ENCODE assay signal across 19 cellular contexts in genomic region chr4:30867427-30867826, GRCh38.
A peak's percentile ranks its signal among the peaks of the same experiment; 100 is the strongest.
DNase-seq lines count a peak whose midpoint lies in the region; ATAC-seq and TF ChIP-seq lines count a peak whose summit lies in the region.
"Had no signal": no experiment of that assay in that cellular context is flagged by ENCODE, and none has a peak within 500 bp of the region (broad histone marks: within the 10 kb centered on the region; RNA-seq: fewer than 3 reads in every experiment).

No MANE protein-coding gene starts in this region.

- H3K27me3 ChIP-seq in Caco-2 (replicated peaks; ENCODE audit: control insufficient read depth, insufficient read depth, low read length) (no peaks in the 10 kb centered on the region), mesenchymal stem cell (ENCODE audit: control insufficient read depth in 1 of 2, insufficient read depth in 1 of 2, low read length in 2 of 2) (no peaks in the 10 kb centered on the region)
- H3K27me3 ChIP-seq: dorsolateral prefrontal cortex had no signal

- H2AK5ac ChIP-seq in mesenchymal stem cell (ENCODE audit: low read length, severe bottlenecking) = no peak overlapping the region

- H3K36me3 ChIP-seq in Caco-2 (ENCODE audit: control insufficient read depth, insufficient read depth, low read length) (no peaks in the 10 kb centered on the region), mesenchymal stem cell (ENCODE audit: control insufficient read depth in 1 of 2, insufficient read depth in 2 of 2, low read depth in 1 of 2, low read length in 2 of 2) (no peaks in the 10 kb centered on the region)

- H4K91ac ChIP-seq in mesenchymal stem cell (ENCODE audit: low read length) = no peak overlapping the region

- H3K79me1 ChIP-seq in mesenchymal stem cell (replicated peaks; ENCODE audit: low read length, poor library complexity, severe bottlenecking) = no peaks in the 10 kb centered on the region

- no peak overlapping the region for H2AFZ ChIP-seq in mesenchymal stem cell (ENCODE audit: low read depth, low read length)

- no peak overlapping the region for H4K8ac ChIP-seq in mesenchymal stem cell (ENCODE audit: low read length)

- ATAC-seq in activated naive CD4-positive, alpha-beta T cell treated with anti-CD3 and anti-CD28 coated beads, Interleukin-2, amount 50 U/mL, for 72 hours = no peak
- ATAC-seq: activated CD4-positive, alpha-beta T cell treated with anti-CD3 and anti-CD28 coated beads for 36 hours; natural killer cell treated with Interleukin-12 subunit alpha and Interleukin-12 subunit beta and Interleukin-15 and Interleukin-18, amount 100 ng/mL, for 72 hours; T-cell had no signal

- CTCF ChIA-PET in Caco-2 (lab: Charles Lee) = no interaction called here

- POLR2A ChIA-PET in Caco-2 (lab: Charles Lee) = interaction anchor here (1.0 kb wide), 1 partner anchor 148 kb away, joined by 3 read pairs; the partner anchor contains the start of gene PCDH7

- peak overlapping the region; percentile 18 for H3K27ac ChIP-seq in mesenchymal stem cell (ENCODE audit: low read length, poor library complexity, severe bottlenecking)

- no peak overlapping the region for H2BK120ac ChIP-seq in mesenchymal stem cell (ENCODE audit: low read depth, low read length)

- no peaks in the 10 kb centered on the region for H3K27me3 Mint-ChIP-seq in Caco-2 (ENCODE audit: insufficient read depth, unreplicated experiment)
- H3K27me3 Mint-ChIP-seq: activated CD4-positive, alpha-beta T cell treated with anti-CD3 and anti-CD28 coated beads for 36 hours; IgD-negative memory B cell; natural killer cell treated with Interleukin-12 subunit alpha and Interleukin-12 subunit beta and Interleukin-15 and Interleukin-18, amount 100 ng/mL, for 72 hours; T-cell had no signal

- H3K4me1 ChIP-seq in Caco-2 (peaks cover 31% of the 10 kb centered on the region), mesenchymal stem cell (ENCODE audit: control insufficient read depth, insufficient read depth, low read depth, low read length) (peaks cover 1% of the 10 kb centered on the region)

- DNase-seq in Caco-2 (no peak), astrocyte of the hippocampus (ENCODE audit: low read depth, low spot score) (peak; percentile 42), mesenchymal stem cell (no peak), skeletal muscle cell (ENCODE audit: low read depth) (peak; percentile 65), HK-2 (ENCODE audit: unreplicated experiment) (no peak), LoVo (ENCODE audit: low spot score) (no peak), retina (no peak)
- DNase-seq in activated naive CD4-positive, alpha-beta T cell treated with anti-CD3 and anti-CD28 coated beads, Interleukin-2, amount 50 U/mL, for 72 hours (ENCODE audit: low spot score in 2 of 2) = no peak
- DNase-seq: activated CD4-positive, alpha-beta T cell treated with anti-CD3 and anti-CD28 coated beads for 36 hours; C1 segment of cervical spinal cord; EL; NCI-H1694; NCI-H69; OCI-M1; SHP77 treated with DMSO at 0.1 percent for 48 hours; T-cell had no signal

- no peak overlapping the region for H3K4me3 ChIP-seq in Caco-2 (ENCODE audit: low read depth, low read length)
- H3K4me3 ChIP-seq in mesenchymal stem cell (ENCODE audit: insufficient read depth in 1 of 2, low read depth in 1 of 2, low read length in 2 of 2) = no peak overlapping the region
- no peak overlapping the region for H3K4me3 ChIP-seq in skeletal muscle cell (ENCODE audit: low read depth, low read length)
- H3K4me3 ChIP-seq: dorsolateral prefrontal cortex had no signal

- H2BK12ac ChIP-seq in mesenchymal stem cell (ENCODE audit: low read length in 2 of 2) = no peak overlapping the region

- no peaks in the 10 kb centered on the region for H3K9me3 ChIP-seq in Caco-2
- no peaks in the 10 kb centered on the region for H3K9me3 ChIP-seq in mesenchymal stem cell (ENCODE audit: control insufficient read depth, low read length)

- 79% methylated on average over 3 of the region's 3 CpGs for WGBS in mesenchymal stem cell

- intact Hi-C loops in Caco-2 (cut with micrococcal nuclease; ENCODE audit: unreplicated experiment) = loop anchor here (1.0 to 2.0 kb wide), 3 partner anchors 30 to 176 kb away; no protein-coding TSS in a partner anchor

- H2BK5ac ChIP-seq in mesenchymal stem cell (ENCODE audit: low read depth, low read length, poor library complexity, severe bottlenecking) = no peak overlapping the region

- no peak overlapping the region for H3K9ac ChIP-seq in mesenchymal stem cell (ENCODE audit: low read length)

- H3K36me3 Mint-ChIP-seq in Caco-2 (ENCODE audit: insufficient read depth, unreplicated experiment) = no peaks in the 10 kb centered on the region
- no peaks in the 10 kb centered on the region for H3K36me3 Mint-ChIP-seq in activated naive CD4-positive, alpha-beta T cell treated with anti-CD3 and anti-CD28 coated beads, Interleukin-2, amount 50 U/mL, for 72 hours
- H3K36me3 Mint-ChIP-seq: IgD-negative memory B cell; natural killer cell treated with Interleukin-12 subunit alpha and Interleukin-12 subunit beta and Interleukin-15 and Interleukin-18, amount 100 ng/mL, for 72 hours; T-cell had no signal

- peak overlapping the region; percentile 64 for H3K4me3 Mint-ChIP-seq in Caco-2 (ENCODE audit: unreplicated experiment)
- H3K4me3 Mint-ChIP-seq: activated CD4-positive, alpha-beta T cell treated with anti-CD3 and anti-CD28 coated beads for 36 hours; IgD-negative memory B cell; natural killer cell treated with Interleukin-12 subunit alpha and Interleukin-12 subunit beta and Interleukin-15 and Interleukin-18, amount 100 ng/mL, for 72 hours; T-cell had no signal

- H3K4me1 Mint-ChIP-seq in Caco-2 (ENCODE audit: low read depth, unreplicated experiment) = peaks cover 30% of the 10 kb centered on the region
- H3K4me1 Mint-ChIP-seq: activated CD4-positive, alpha-beta T cell treated with anti-CD3 and anti-CD28 coated beads for 36 hours; IgD-negative memory B cell; T-cell had no signal

- H3K9me3 Mint-ChIP-seq in Caco-2 (ENCODE audit: unreplicated experiment) = no peaks in the 10 kb centered on the region
- H3K9me3 Mint-ChIP-seq in activated naive CD4-positive, alpha-beta T cell treated with anti-CD3 and anti-CD28 coated beads, Interleukin-2, amount 50 U/mL, for 72 hours = peaks cover 11 to 30% of the 10 kb centered on the region in 2 donors

- H3K4me2 ChIP-seq in mesenchymal stem cell (ENCODE audit: low read length, poor library complexity, severe bottlenecking) = no peak overlapping the region

- peak overlapping the region; percentile 73 for H3K27ac Mint-ChIP-seq in Caco-2 (ENCODE audit: unreplicated experiment)
- H3K27ac Mint-ChIP-seq in activated naive CD4-positive, alpha-beta T cell treated with anti-CD3 and anti-CD28 coated beads, Interleukin-2, amount 50 U/mL, for 72 hours = no peak overlapping the region
- H3K27ac Mint-ChIP-seq: activated CD4-positive, alpha-beta T cell treated with anti-CD3 and anti-CD28 coated beads for 36 hours; IgD-negative memory B cell; natural killer cell treated with Interleukin-12 subunit alpha and Interleukin-12 subunit beta and Interleukin-15 and Interleukin-18, amount 100 ng/mL, for 72 hours; T-cell had no signal

- H3K14ac ChIP-seq in mesenchymal stem cell (ENCODE audit: low read length in 2 of 2) = no peak overlapping the region

- no peak overlapping the region for H3K23ac ChIP-seq in mesenchymal stem cell (ENCODE audit: low read length in 2 of 2)

- TSS peak; percentile 61 for BruUV-seq in Caco-2 (replicated peaks; lab: Mats Ljungman, UMichigan)

- peak overlapping the region in 1 of 2 experiments; percentile 44 for H3K18ac ChIP-seq in mesenchymal stem cell (ENCODE audit: low read depth in 1 of 2, low read length in 2 of 2)

- H3K4ac ChIP-seq in mesenchymal stem cell (ENCODE audit: low read depth in 1 of 2, low read length in 2 of 2) = no peak overlapping the region

- no peak overlapping the region for H2BK15ac ChIP-seq in mesenchymal stem cell (ENCODE audit: low read depth, poor library complexity, severe bottlenecking)

- no peak for TF ChIP-seq CTCF in Caco-2 (IDR thresholded peaks at IDR 0.05; ENCODE audit: insufficient read depth in 1 of 2, low read depth in 1 of 2, low read length in 1 of 2, severe bottlenecking in 1 of 2, unreplicated experiment in 1 of 2)

Comparison
In these comparisons a context has a peak if more than half of its experiments do, and no peak if none do; other contexts are left out.
1. DNase-seq: peak in astrocyte of the hippocampus (single experiment) and skeletal muscle cell (single experiment); none in Caco-2 (0 of 2), mesenchymal stem cell (single experiment), HK-2 (single experiment), LoVo (single experiment), activated naive CD4-positive, alpha-beta T cell treated with anti-CD3 and anti-CD28 coated beads, Interleukin-2, amount 50 U/mL, for 72 hours (0 of 2) and retina (single experiment).